ENCODE assay signal across 5 cellular contexts in the genomic region with DNA sequence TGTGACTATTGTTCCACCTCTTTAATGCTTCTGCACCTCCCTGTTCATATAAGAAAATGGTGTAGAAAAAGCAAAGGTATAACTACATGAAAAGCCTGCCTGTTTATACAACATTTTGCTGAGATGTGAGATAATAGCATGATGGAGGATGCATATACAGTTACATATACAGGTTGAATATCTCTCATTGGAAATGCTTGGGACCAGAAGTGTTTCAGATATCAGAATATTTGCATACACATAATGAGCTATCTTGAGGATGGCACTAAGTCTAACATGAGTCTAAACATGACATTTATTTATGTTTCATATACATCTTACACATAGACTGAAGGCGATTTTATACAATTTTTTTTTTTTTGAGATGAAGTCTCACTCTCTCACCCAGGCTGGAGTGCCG.
"Had no signal": no experiment of that assay in that cellular context is flagged by ENCODE, and none has a peak within 500 bp of the region (broad histone marks: within the 10 kb centered on the region; RNA-seq: fewer than 3 reads in every experiment).

No MANE protein-coding gene starts in this region.

- H3K27ac ChIP-seq: HL-60 had no signal

- ATAC-seq: HepG2, K562 had no signal

- DNase-seq: IMR-90, KBM-7 had no signal

- H3K4me3 ChIP-seq: K562 had no signal
